In the genomic region with DNA sequence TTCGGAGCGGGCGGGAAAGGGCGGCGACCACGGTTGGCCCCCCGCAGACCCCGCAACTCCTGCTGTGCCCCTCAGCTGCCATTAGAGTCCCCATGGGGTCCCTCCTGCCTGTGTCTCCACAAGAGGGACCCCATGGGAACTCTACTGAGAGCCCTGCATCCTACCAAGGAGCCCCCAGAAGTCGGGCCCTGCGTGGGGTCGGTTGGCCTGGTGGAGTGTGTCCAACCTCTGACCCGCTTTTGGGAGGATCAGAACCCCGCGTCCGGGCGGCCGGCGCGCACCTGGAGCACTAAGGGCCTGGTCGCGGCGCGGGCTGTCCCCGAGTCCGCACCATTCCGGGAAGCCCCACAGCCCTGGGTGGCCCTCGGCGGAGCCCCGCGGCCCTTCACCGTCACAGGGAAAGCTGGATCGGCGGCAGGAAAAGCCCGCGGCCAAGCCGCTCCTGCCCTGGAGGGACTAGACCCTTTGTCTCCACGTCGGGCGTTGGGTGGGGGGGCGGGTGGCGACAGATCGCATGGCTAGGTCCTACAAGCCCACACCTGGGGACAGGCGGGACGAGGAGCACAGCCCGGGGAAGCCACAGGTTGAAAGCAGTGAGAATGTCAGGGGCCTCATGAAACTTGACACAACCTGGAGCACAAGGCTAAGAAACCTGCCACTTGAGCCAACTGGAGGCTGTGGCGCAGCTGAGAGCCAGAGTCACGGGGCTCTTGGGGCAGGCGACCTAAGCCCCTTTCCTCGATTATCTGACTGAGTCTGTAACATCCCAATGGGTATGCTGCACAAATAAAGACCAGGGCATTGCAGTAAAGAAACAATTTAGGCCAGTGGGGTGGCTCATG, we compare ENCODE assay signal across 1 cellular context.
TF ChIP-seq lines count a peak whose summit lies in the region.

No MANE protein-coding gene starts in this region.

TF ChIP-seq in GM12878, 131 proteins besides CTCF, POLR2A, EP300 and RAD21:
- TF ChIP-seq BCL11A (IDR thresholded peaks at IDR 0.05; ENCODE audit: low read depth, low read length) (no peak), IRF4 (IDR thresholded peaks at IDR 0.05; ENCODE audit: low read depth, low read length) (no peak), HDAC2 (IDR thresholded peaks at IDR 0.05) (no peak), KAT2A (conservative IDR thresholded peaks at IDR 0.05; ENCODE audit: control insufficient read depth, low read depth, low read length) (no peak), NBN (IDR thresholded peaks at IDR 0.05) (no peak), IKZF1 (conservative IDR thresholded peaks at IDR 0.05) (no peak), FOXM1 (IDR thresholded peaks at IDR 0.05; ENCODE audit: low read depth, low read length) (no peak), YY1 (IDR thresholded peaks at IDR 0.05; ENCODE audit: low read depth, low read length) (no peak), CHD1 (IDR thresholded peaks at IDR 0.05; ENCODE audit: low read depth, low read length) (no peak), MEF2A (IDR thresholded peaks at IDR 0.05; ENCODE audit: insufficient read depth, low read depth, low read length) (no peak), WRNIP1 (IDR thresholded peaks at IDR 0.05; ENCODE audit: borderline replicate concordance, low read depth, low read length) (no peak), MXI1 (IDR thresholded peaks at IDR 0.05; ENCODE audit: low read depth, low read length) (no peak), ZNF207 (IDR thresholded peaks at IDR 0.05; ENCODE audit: borderline replicate concordance) (no peak), HDGF (IDR thresholded peaks at IDR 0.05) (no peak), HCFC1 (IDR thresholded peaks at IDR 0.05; ENCODE audit: low read length) (no peak)
- TF ChIP-seq, protein P1, sequence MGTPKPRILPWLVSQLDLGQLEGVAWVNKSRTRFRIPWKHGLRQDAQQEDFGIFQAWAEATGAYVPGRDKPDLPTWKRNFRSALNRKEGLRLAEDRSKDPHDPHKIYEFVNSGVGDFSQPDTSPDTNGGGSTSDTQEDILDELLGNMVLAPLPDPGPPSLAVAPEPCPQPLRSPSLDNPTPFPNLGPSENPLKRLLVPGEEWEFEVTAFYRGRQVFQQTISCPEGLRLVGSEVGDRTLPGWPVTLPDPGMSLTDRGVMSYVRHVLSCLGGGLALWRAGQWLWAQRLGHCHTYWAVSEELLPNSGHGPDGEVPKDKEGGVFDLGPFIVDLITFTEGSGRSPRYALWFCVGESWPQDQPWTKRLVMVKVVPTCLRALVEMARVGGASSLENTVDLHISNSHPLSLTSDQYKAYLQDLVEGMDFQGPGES (IDR thresholded peaks at IDR 0.05), result no peak
- TF ChIP-seq, protein P2, sequence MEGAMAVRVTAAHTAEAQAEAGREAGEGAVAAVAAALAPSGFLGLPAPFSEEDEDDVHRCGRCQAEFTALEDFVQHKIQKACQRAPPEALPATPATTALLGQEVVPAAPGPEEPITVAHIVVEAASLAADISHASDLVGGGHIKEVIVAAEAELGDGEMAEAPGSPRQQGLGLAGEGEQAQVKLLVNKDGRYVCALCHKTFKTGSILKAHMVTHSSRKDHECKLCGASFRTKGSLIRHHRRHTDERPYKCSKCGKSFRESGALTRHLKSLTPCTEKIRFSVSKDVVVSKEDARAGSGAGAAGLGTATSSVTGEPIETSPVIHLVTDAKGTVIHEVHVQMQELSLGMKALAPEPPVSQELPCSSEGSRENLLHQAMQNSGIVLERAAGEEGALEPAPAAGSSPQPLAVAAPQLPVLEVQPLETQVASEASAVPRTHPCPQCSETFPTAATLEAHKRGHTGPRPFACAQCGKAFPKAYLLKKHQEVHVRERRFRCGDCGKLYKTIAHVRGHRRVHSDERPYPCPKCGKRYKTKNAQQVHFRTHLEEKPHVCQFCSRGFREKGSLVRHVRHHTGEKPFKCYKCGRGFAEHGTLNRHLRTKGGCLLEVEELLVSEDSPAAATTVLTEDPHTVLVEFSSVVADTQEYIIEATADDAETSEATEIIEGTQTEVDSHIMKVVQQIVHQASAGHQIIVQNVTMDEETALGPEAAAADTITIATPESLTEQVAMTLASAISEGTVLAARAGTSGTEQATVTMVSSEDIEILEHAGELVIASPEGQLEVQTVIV (IDR thresholded peaks at IDR 0.05; ENCODE audit: borderline replicate concordance, partially characterized antibody), result no peak
- TF ChIP-seq, protein P3, sequence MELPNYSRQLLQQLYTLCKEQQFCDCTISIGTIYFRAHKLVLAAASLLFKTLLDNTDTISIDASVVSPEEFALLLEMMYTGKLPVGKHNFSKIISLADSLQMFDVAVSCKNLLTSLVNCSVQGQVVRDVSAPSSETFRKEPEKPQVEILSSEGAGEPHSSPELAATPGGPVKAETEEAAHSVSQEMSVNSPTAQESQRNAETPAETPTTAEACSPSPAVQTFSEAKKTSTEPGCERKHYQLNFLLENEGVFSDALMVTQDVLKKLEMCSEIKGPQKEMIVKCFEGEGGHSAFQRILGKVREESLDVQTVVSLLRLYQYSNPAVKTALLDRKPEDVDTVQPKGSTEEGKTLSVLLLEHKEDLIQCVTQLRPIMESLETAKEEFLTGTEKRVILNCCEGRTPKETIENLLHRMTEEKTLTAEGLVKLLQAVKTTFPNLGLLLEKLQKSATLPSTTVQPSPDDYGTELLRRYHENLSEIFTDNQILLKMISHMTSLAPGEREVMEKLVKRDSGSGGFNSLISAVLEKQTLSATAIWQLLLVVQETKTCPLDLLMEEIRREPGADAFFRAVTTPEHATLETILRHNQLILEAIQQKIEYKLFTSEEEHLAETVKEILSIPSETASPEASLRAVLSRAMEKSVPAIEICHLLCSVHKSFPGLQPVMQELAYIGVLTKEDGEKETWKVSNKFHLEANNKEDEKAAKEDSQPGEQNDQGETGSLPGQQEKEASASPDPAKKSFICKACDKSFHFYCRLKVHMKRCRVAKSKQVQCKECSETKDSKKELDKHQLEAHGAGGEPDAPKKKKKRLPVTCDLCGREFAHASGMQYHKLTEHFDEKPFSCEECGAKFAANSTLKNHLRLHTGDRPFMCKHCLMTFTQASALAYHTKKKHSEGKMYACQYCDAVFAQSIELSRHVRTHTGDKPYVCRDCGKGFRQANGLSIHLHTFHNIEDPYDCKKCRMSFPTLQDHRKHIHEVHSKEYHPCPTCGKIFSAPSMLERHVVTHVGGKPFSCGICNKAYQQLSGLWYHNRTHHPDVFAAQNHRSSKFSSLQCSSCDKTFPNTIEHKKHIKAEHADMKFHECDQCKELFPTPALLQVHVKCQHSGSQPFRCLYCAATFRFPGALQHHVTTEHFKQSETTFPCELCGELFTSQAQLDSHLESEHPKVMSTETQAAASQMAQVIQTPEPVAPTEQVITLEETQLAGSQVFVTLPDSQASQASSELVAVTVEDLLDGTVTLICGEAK (IDR thresholded peaks at IDR 0.05; ENCODE audit: borderline replicate concordance), result no peak
- TF ChIP-seq, protein P4, sequence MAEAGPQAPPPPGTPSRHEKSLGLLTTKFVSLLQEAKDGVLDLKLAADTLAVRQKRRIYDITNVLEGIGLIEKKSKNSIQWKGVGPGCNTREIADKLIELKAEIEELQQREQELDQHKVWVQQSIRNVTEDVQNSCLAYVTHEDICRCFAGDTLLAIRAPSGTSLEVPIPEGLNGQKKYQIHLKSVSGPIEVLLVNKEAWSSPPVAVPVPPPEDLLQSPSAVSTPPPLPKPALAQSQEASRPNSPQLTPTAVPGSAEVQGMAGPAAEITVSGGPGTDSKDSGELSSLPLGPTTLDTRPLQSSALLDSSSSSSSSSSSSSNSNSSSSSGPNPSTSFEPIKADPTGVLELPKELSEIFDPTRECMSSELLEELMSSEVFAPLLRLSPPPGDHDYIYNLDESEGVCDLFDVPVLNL (IDR thresholded peaks at IDR 0.05; ENCODE audit: low read depth, low read length), result no peak
TF ChIP-seq in GM12878: peak in this region for 0.
